In the genomic region with DNA sequence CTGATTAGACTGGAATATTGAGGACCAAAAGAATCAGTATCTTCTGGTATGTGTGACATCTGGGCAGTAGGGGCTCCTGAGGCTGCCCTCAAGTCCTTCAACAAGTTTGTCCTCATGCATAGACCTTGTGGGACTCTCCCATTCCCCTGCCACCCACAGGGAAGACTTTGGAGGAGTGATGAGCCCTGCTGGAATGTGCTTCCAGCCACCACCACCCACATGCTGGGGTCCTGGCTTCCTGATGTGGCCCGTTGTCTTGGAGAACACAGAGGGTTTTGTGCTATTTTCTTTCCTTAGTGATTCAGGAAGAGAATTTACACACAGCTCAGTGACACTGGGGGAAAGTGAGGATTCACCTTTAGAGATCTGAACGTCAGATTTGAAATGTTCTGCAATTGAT, we compare ENCODE assay signal across 13 cellular contexts.
"Had no signal": no experiment of that assay in that cellular context is flagged by ENCODE, and none has a peak within 500 bp of the region (broad histone marks: within the 10 kb centered on the region; RNA-seq: fewer than 3 reads in every experiment).

No MANE protein-coding gene starts in this region.

- H3K27ac ChIP-seq: breast epithelium, heart left ventricle, left lung, parathyroid adenoma, thoracic aorta had no signal

- H3K4me3 Mint-ChIP-seq: activated T-helper 17 cell treated with anti-CD3 and anti-CD28 coated beads, Interleukin-2, amount 50 U/mL, for 72 hours; dendritic cell treated with granulocyte-macrophage colony-stimulating factor and Interleukin-4, amounts not matched to agents 40 ng/mL and 50 ng/mL, for 4 days; memory B cell; stimulated activated effector memory CD8-positive, alpha-beta T cell treated with anti-CD3 and anti-CD28 coated beads, Interleukin-12 subunit alpha, Interleukin-12 subunit beta, amount 100 ng/mL, for 72 hours had no signal

- H3K9ac ChIP-seq: parathyroid adenoma had no signal

- DNase-seq: activated CD4-positive, CD25-positive, alpha-beta regulatory T cell treated with anti-CD3 and anti-CD28 coated beads, Interleukin-2, amount 50 U/mL, for 72 hours; activated naive CD4-positive, alpha-beta T cell treated with Interleukin-2 at 50 U/mL for 16 hours; anterior cingulate cortex; effector memory CD4-positive, alpha-beta T cell; heart left ventricle; left lung had no signal

- H3K36me3 Mint-ChIP-seq: memory B cell; stimulated activated effector memory CD8-positive, alpha-beta T cell treated with anti-CD3 and anti-CD28 coated beads, Interleukin-12 subunit alpha, Interleukin-12 subunit beta, amount 100 ng/mL, for 72 hours had no signal

- H3K4me3 ChIP-seq: breast epithelium, heart left ventricle, left lung, thoracic aorta had no signal

- H3K27ac Mint-ChIP-seq: activated T-helper 17 cell treated with anti-CD3 and anti-CD28 coated beads, Interleukin-2, amount 50 U/mL, for 72 hours; dendritic cell treated with granulocyte-macrophage colony-stimulating factor and Interleukin-4, amounts not matched to agents 40 ng/mL and 50 ng/mL, for 4 days; memory B cell; stimulated activated effector memory CD8-positive, alpha-beta T cell treated with anti-CD3 and anti-CD28 coated beads, Interleukin-12 subunit alpha, Interleukin-12 subunit beta, amount 100 ng/mL, for 72 hours had no signal

- H3K36me3 ChIP-seq: breast epithelium, heart left ventricle, left lung, thoracic aorta had no signal

- H3K9me3 Mint-ChIP-seq: activated T-helper 17 cell treated with anti-CD3 and anti-CD28 coated beads, Interleukin-2, amount 50 U/mL, for 72 hours; memory B cell; stimulated activated effector memory CD8-positive, alpha-beta T cell treated with anti-CD3 and anti-CD28 coated beads, Interleukin-12 subunit alpha, Interleukin-12 subunit beta, amount 100 ng/mL, for 72 hours had no signal

- H3K79me2 ChIP-seq: parathyroid adenoma had no signal

- H3K4me1 ChIP-seq: breast epithelium, heart left ventricle, left lung, parathyroid adenoma had no signal

- H3K9me3 ChIP-seq: breast epithelium, thoracic aorta had no signal

- ATAC-seq: activated T-helper 17 cell treated with anti-CD3 and anti-CD28 coated beads, Interleukin-2, amount 50 U/mL, for 72 hours; heart left ventricle; left lung; stimulated activated effector memory CD8-positive, alpha-beta T cell treated with anti-CD3 and anti-CD28 coated beads, Interleukin-12 subunit alpha, Interleukin-12 subunit beta, amount 100 ng/mL, for 72 hours had no signal

- H3K4me1 Mint-ChIP-seq: activated T-helper 17 cell treated with anti-CD3 and anti-CD28 coated beads, Interleukin-2, amount 50 U/mL, for 72 hours; memory B cell; stimulated activated effector memory CD8-positive, alpha-beta T cell treated with anti-CD3 and anti-CD28 coated beads, Interleukin-12 subunit alpha, Interleukin-12 subunit beta, amount 100 ng/mL, for 72 hours had no signal

- H3K27me3 ChIP-seq: breast epithelium had no signal
